1 cellular context compared by ENCODE assay signal in the genomic region with DNA sequence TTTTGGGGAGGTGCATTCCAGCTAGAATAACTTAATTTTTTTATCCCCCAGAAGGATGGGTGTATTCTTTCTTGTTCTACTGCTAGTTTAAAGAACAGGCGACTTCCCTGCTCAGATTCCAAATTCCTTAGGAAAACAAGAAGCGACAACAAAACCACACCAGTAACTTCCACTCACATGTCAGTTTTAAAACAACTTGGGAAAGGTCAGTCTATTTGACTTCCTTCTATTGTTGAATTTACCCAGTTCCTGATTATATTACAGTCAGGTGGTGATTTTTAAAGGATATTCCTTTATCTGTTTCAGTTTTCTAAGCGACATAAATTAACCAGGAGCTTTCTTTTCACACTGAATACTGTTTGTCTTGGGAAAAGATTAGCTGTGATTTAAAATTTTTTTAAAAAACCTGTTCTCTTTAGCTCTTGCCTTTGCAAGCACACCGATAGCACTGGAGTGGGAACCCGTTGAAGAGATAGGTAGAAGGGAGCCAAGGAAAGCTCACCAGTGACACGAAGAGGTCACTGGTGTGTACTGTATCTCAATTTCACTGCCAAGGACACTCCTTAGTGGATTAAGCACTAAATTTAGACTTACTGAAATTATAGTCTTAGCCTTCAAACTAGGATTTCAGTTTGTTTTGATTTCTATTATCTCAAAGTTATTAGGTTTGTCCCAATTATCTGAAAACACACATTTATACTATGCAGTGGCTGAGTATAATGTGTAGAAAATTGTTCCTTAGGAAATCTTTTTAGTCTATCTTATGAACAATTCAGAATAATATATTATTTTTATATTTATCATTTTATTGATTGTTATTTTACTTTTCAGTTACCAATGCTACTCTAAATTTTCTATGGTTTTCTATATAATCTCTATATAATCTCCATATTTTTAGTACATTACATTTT.
TF ChIP-seq lines count a peak whose summit lies in the region.

No MANE protein-coding gene starts in this region.

TF ChIP-seq in HepG2, 621 proteins besides CTCF, POLR2A, EP300 and RAD21 (continues in another document):
- TF ChIP-seq, protein P1, sequence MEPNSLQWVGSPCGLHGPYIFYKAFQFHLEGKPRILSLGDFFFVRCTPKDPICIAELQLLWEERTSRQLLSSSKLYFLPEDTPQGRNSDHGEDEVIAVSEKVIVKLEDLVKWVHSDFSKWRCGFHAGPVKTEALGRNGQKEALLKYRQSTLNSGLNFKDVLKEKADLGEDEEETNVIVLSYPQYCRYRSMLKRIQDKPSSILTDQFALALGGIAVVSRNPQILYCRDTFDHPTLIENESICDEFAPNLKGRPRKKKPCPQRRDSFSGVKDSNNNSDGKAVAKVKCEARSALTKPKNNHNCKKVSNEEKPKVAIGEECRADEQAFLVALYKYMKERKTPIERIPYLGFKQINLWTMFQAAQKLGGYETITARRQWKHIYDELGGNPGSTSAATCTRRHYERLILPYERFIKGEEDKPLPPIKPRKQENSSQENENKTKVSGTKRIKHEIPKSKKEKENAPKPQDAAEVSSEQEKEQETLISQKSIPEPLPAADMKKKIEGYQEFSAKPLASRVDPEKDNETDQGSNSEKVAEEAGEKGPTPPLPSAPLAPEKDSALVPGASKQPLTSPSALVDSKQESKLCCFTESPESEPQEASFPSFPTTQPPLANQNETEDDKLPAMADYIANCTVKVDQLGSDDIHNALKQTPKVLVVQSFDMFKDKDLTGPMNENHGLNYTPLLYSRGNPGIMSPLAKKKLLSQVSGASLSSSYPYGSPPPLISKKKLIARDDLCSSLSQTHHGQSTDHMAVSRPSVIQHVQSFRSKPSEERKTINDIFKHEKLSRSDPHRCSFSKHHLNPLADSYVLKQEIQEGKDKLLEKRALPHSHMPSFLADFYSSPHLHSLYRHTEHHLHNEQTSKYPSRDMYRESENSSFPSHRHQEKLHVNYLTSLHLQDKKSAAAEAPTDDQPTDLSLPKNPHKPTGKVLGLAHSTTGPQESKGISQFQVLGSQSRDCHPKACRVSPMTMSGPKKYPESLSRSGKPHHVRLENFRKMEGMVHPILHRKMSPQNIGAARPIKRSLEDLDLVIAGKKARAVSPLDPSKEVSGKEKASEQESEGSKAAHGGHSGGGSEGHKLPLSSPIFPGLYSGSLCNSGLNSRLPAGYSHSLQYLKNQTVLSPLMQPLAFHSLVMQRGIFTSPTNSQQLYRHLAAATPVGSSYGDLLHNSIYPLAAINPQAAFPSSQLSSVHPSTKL (CRISPR knock-in tag; IDR thresholded peaks at IDR 0.05) = peak; percentile 37; the same call in 1 of the 2 replicates
- TF ChIP-seq NFRKB (IDR thresholded peaks at IDR 0.05) = no peak
- TF ChIP-seq SIX4 (CRISPR knock-in tag; IDR thresholded peaks at IDR 0.05) = no peak
- no peak for TF ChIP-seq PAX8 (CRISPR knock-in tag; IDR thresholded peaks at IDR 0.05; ENCODE audit: borderline replicate concordance)
- TF ChIP-seq CREM (IDR thresholded peaks at IDR 0.05) = no peak
- TF ChIP-seq CREM (CRISPR knock-in tag; IDR thresholded peaks at IDR 0.05) = no peak
- TF ChIP-seq, protein P2, sequence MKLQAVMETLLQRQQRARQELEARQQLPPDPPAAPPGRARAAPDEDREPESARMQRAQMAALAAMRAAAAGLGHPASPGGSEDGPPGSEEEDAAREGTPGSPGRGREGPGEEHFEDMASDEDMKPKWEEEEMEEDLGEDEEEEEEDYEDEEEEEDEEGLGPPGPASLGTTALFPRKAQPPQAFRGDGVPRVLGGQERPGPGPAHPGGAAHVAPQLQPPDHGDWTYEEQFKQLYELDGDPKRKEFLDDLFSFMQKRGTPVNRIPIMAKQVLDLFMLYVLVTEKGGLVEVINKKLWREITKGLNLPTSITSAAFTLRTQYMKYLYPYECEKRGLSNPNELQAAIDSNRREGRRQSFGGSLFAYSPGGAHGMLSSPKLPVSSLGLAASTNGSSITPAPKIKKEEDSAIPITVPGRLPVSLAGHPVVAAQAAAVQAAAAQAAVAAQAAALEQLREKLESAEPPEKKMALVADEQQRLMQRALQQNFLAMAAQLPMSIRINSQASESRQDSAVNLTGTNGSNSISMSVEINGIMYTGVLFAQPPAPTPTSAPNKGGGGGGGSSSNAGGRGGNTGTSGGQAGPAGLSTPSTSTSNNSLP (IDR thresholded peaks at IDR 0.05; ENCODE audit: low read depth, low read length) = 0 out of 2 replicates have a peak, but pooled peaks have one; percentile 31
- no peak for TF ChIP-seq ZNF10 (CRISPR knock-in tag; IDR thresholded peaks at IDR 0.05; ENCODE audit: borderline replicate concordance, low read depth)
- no peak for TF ChIP-seq FOXA1 (IDR thresholded peaks at IDR 0.05)
- peak; percentile 39 for TF ChIP-seq FOXA1 (CRISPR knock-in tag; IDR thresholded peaks at IDR 0.05)
- peak in 1 of 2 experiments; percentile 29; a peak in 1 of 4 replicates for TF ChIP-seq HMGXB4 (CRISPR knock-in tag; IDR thresholded peaks at IDR 0.05; ENCODE audit: borderline replicate concordance in 1 of 2, low read depth in 1 of 2)
- TF ChIP-seq TBX2 (CRISPR knock-in tag; IDR thresholded peaks at IDR 0.05; ENCODE audit: borderline replicate concordance) = no peak
- TF ChIP-seq SIX1 (CRISPR knock-in tag; IDR thresholded peaks at IDR 0.05; ENCODE audit: borderline replicate concordance) = no peak
- TF ChIP-seq SOX13 (IDR thresholded peaks at IDR 0.05) = no peak
- peak in 1 of 2 experiments; percentile 10; a peak in 1 of 4 replicates for TF ChIP-seq SOX13 (CRISPR knock-in tag; conservative IDR thresholded peaks at IDR 0.05 in 1 of 2, IDR thresholded peaks at IDR 0.05 in 1 of 2)
- no peak for TF ChIP-seq ZNF563 (CRISPR knock-in tag; IDR thresholded peaks at IDR 0.05)
- no peak for TF ChIP-seq ETV6 (CRISPR knock-in tag; conservative IDR thresholded peaks at IDR 0.05)
- no peak for TF ChIP-seq MAF1 (CRISPR knock-in tag; IDR thresholded peaks at IDR 0.05; ENCODE audit: borderline replicate concordance)
- TF ChIP-seq ZNF660 (CRISPR knock-in tag; IDR thresholded peaks at IDR 0.05; ENCODE audit: borderline replicate concordance, low read depth) = no peak
- TF ChIP-seq ZNF3 (CRISPR knock-in tag; IDR thresholded peaks at IDR 0.05) = no peak
- no peak for TF ChIP-seq ZNF557 (CRISPR knock-in tag; IDR thresholded peaks at IDR 0.05)
- no peak for TF ChIP-seq HIVEP1 (CRISPR knock-in tag; IDR thresholded peaks at IDR 0.05)
- TF ChIP-seq TRIM24 (CRISPR knock-in tag; IDR thresholded peaks at IDR 0.05) = no peak
- no peak for TF ChIP-seq PCBP2 (optimal IDR thresholded peaks at IDR 0.05; ENCODE audit: low read depth, low read length, poor library complexity, severe bottlenecking)
- no peak for TF ChIP-seq RFX5 (IDR thresholded peaks at IDR 0.05; ENCODE audit: low read depth, low read length)
- 0 out of 2 replicates have a peak, but pooled peaks have one; percentile 22 for TF ChIP-seq IRF2 (CRISPR knock-in tag; IDR thresholded peaks at IDR 0.05)
- no peak for TF ChIP-seq CBFB (CRISPR knock-in tag; IDR thresholded peaks at IDR 0.05)
- 0 out of 4 replicates have a peak, but pooled peaks of 1 of the 2 experiments have one; percentile 26 for TF ChIP-seq KLF16 (CRISPR knock-in tag; IDR thresholded peaks at IDR 0.05)
- no peak for TF ChIP-seq CHD4 (IDR thresholded peaks at IDR 0.05; ENCODE audit: borderline replicate concordance, low read length)
- no peak for TF ChIP-seq EEA1 (CRISPR knock-in tag; IDR thresholded peaks at IDR 0.05; ENCODE audit: borderline replicate concordance)
- TF ChIP-seq, protein P3, sequence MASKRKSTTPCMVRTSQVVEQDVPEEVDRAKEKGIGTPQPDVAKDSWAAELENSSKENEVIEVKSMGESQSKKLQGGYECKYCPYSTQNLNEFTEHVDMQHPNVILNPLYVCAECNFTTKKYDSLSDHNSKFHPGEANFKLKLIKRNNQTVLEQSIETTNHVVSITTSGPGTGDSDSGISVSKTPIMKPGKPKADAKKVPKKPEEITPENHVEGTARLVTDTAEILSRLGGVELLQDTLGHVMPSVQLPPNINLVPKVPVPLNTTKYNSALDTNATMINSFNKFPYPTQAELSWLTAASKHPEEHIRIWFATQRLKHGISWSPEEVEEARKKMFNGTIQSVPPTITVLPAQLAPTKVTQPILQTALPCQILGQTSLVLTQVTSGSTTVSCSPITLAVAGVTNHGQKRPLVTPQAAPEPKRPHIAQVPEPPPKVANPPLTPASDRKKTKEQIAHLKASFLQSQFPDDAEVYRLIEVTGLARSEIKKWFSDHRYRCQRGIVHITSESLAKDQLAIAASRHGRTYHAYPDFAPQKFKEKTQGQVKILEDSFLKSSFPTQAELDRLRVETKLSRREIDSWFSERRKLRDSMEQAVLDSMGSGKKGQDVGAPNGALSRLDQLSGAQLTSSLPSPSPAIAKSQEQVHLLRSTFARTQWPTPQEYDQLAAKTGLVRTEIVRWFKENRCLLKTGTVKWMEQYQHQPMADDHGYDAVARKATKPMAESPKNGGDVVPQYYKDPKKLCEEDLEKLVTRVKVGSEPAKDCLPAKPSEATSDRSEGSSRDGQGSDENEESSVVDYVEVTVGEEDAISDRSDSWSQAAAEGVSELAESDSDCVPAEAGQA (IDR thresholded peaks at IDR 0.05; ENCODE audit: low read depth) = no peak
- TF ChIP-seq, protein P3 (CRISPR knock-in tag; IDR thresholded peaks at IDR 0.05; ENCODE audit: borderline replicate concordance) = no peak
- no peak for TF ChIP-seq MAFG (CRISPR knock-in tag; IDR thresholded peaks at IDR 0.05)
- TF ChIP-seq MAFF (IDR thresholded peaks at IDR 0.05; ENCODE audit: low read depth, low read length) = no peak
- no peak for TF ChIP-seq SSRP1 (CRISPR knock-in tag; IDR thresholded peaks at IDR 0.05)
- no peak for TF ChIP-seq U2AF2 (IDR thresholded peaks at IDR 0.05; ENCODE audit: low read depth, low read length)
- no peak for TF ChIP-seq RFXANK (CRISPR knock-in tag; IDR thresholded peaks at IDR 0.05)
- TF ChIP-seq ZSCAN9 (CRISPR knock-in tag; IDR thresholded peaks at IDR 0.05; ENCODE audit: borderline replicate concordance) = no peak
- TF ChIP-seq, protein P4, sequence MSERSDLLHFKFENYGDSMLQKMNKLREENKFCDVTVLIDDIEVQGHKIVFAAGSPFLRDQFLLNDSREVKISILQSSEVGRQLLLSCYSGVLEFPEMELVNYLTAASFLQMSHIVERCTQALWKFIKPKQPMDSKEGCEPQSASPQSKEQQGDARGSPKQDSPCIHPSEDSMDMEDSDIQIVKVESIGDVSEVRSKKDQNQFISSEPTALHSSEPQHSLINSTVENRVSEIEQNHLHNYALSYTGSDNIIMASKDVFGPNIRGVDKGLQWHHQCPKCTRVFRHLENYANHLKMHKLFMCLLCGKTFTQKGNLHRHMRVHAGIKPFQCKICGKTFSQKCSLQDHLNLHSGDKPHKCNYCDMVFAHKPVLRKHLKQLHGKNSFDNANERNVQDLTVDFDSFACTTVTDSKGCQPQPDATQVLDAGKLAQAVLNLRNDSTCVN (CRISPR knock-in tag; IDR thresholded peaks at IDR 0.05; ENCODE audit: borderline replicate concordance) = no peak
- no peak for TF ChIP-seq KDM5A (IDR thresholded peaks at IDR 0.05; ENCODE audit: borderline replicate concordance, low read length)
- no peak for TF ChIP-seq GLI4 (CRISPR knock-in tag; IDR thresholded peaks at IDR 0.05; ENCODE audit: borderline replicate concordance)
- TF ChIP-seq STAG1 (CRISPR knock-in tag; IDR thresholded peaks at IDR 0.05) = peak; percentile 97
- no peak for TF ChIP-seq ZBTB49 (CRISPR knock-in tag; IDR thresholded peaks at IDR 0.05; ENCODE audit: borderline replicate concordance)
- no peak for TF ChIP-seq TSC22D2 (CRISPR knock-in tag; IDR thresholded peaks at IDR 0.05; ENCODE audit: borderline replicate concordance)
